Comparison of ENCODE assay signal across 14 cellular contexts in genomic region chr2:165952085-165952484, GRCh38. TPM values are rescaled to one million over a fixed set of nuclear protein-coding genes. Genes with fewer than 3 reads are reported as not detected.
DNase-seq lines count a peak whose midpoint lies in the region; TF ChIP-seq lines count a peak whose summit lies in the region.
"Had no signal": no experiment of that assay in that cellular context is flagged by ENCODE, and none has a peak within 500 bp of the region (broad histone marks: within the 10 kb centered on the region; RNA-seq: fewer than 3 reads in every experiment).

No MANE protein-coding gene starts in this region.

- POLR2A ChIA-PET in activated CD4-positive, alpha-beta memory T cell treated with anti-CD3 and anti-CD28 coated beads, Interleukin-2, amount 10 ng/mL, durations not matched to agents 7 days and 5 days (lab: Charles Lee) = interaction anchor here (0.8 to 1.9 kb wide), 3 partner anchors 8 to 158 kb away, joined by 3 to 15 read pairs (median 3); partner anchors contain the start of gene GALNT3

- no peaks in the 10 kb centered on the region for H4K20me1 ChIP-seq in GM23248 (ENCODE audit: insufficient read depth)

- H3K4me1 ChIP-seq in GM23248 (ENCODE audit: insufficient read depth) (peaks cover 8% of the 10 kb centered on the region), endodermal cell (ENCODE audit: control insufficient read depth, insufficient read depth, low read length) (no peaks in the 10 kb centered on the region), skeletal muscle satellite cell (ENCODE audit: control insufficient read depth, insufficient read depth, low read length) (peaks cover 18% of the 10 kb centered on the region)

- H3F3A ChIP-seq in GM23248 (ENCODE audit: insufficient read depth) = peaks cover 14% of the 10 kb centered on the region; the same call in 1 of the 2 replicates

- H3K36me3 ChIP-seq in GM23248 (ENCODE audit: low read depth) = peaks cover 11% of the 10 kb centered on the region; the same call in 1 of the 2 replicates
- H3K36me3 ChIP-seq in endodermal cell (ENCODE audit: control insufficient read depth, insufficient read depth, low read length) = peaks cover 23% of the 10 kb centered on the region
- peaks cover 17% of the 10 kb centered on the region for H3K36me3 ChIP-seq in skeletal muscle satellite cell (ENCODE audit: insufficient read depth, low read length)

- H3K27me3 Mint-ChIP-seq in endodermal cell (ENCODE audit: insufficient read depth) = peaks cover 3% of the 10 kb centered on the region
- no peaks in the 10 kb centered on the region for H3K27me3 Mint-ChIP-seq in activated CD4-positive, alpha-beta memory T cell treated with anti-CD3 and anti-CD28 coated beads, Interleukin-2, amount 10 ng/mL, durations not matched to agents 7 days and 5 days
- H3K27me3 Mint-ChIP-seq: central memory CD8-positive, alpha-beta T cell had no signal

- H3K9me3 ChIP-seq in GM23248 (ENCODE audit: low read depth) = no peaks in the 10 kb centered on the region
- H3K9me3 ChIP-seq in endodermal cell (ENCODE audit: control insufficient read depth, low read length) = no peaks in the 10 kb centered on the region
- H3K9me3 ChIP-seq in skeletal muscle satellite cell (replicated peaks; ENCODE audit: low read length) = no peaks in the 10 kb centered on the region
- H3K9me3 ChIP-seq: heart right ventricle, tibial artery had no signal

- no peaks in the 10 kb centered on the region for H3K27me3 ChIP-seq in GM23248 (replicated peaks; ENCODE audit: insufficient read depth)
- H3K27me3 ChIP-seq in endodermal cell (ENCODE audit: control insufficient read depth, insufficient read depth, low read length, poor library complexity, severe bottlenecking) = no peaks in the 10 kb centered on the region
- H3K27me3 ChIP-seq in skeletal muscle satellite cell (ENCODE audit: control insufficient read depth, insufficient read depth, low read length) = no peaks in the 10 kb centered on the region
- H3K27me3 ChIP-seq: heart right ventricle, tibial artery had no signal

- WGBS in GM23248 (ENCODE audit: low coverage in 1 of 2, low lambda C conversion rate in 2 of 2, missing lambda C conversion rate in 2 of 2), 2 experiments = 0% methylated on average over 1 of the region's 1 CpG
- 0% methylated on average over 1 of the region's 1 CpG for WGBS in endodermal cell (ENCODE audit: insufficient coverage in 1 of 2, insufficient read length in 1 of 2), 2 experiments

- peaks cover 2% of the 10 kb centered on the region for H3K4me1 Mint-ChIP-seq in endodermal cell
- peaks cover 12% of the 10 kb centered on the region for H3K4me1 Mint-ChIP-seq in activated CD4-positive, alpha-beta memory T cell treated with anti-CD3 and anti-CD28 coated beads, Interleukin-2, amount 10 ng/mL, durations not matched to agents 7 days and 5 days

- no peak for DNase-seq in GM23248
- peak; percentile 12 for DNase-seq in MV-4-11 (lab: John Stamatoyannopoulos, UW)
- no peak for DNase-seq in endodermal cell
- no peak for DNase-seq in activated CD4-positive, alpha-beta memory T cell treated with anti-CD3 and anti-CD28 coated beads, Interleukin-2, amount 10 ng/mL, durations not matched to agents 7 days and 5 days
- DNase-seq in stimulated activated naive CD4-positive, alpha-beta T cell treated with Interleukin-2 at 50 U/mL for 16 hours (lab: John Stamatoyannopoulos, UW) = no peak
- no peak for DNase-seq in NCI-H524 treated with DMSO at 0.1 percent for 48 hours (lab: John Stamatoyannopoulos, UW)
- DNase-seq: activated CD4-positive, CD25-positive, alpha-beta regulatory T cell treated with anti-CD3 and anti-CD28 coated beads, Interleukin-2, amount 50 U/mL, for 72 hours; heart right ventricle; left cardiac atrium; tibial artery had no signal

- H3K4me3 ChIP-seq in GM23248 (peak overlapping the region; percentile 81), endodermal cell (ENCODE audit: low read length) (peak overlapping the region; percentile 91), skeletal muscle satellite cell (ENCODE audit: low read length) (peak overlapping the region; percentile 96)

- peak overlapping the region; percentile 84; the same call in 1 of the 2 replicates for H3K9ac ChIP-seq in GM23248
- no peak overlapping the region for H3K9ac ChIP-seq in endodermal cell (ENCODE audit: extremely low read depth, low read length, poor library complexity, severe bottlenecking)
- no peak overlapping the region for H3K9ac ChIP-seq in skeletal muscle satellite cell (ENCODE audit: low read depth, low read length)

- H3K36me3 Mint-ChIP-seq in endodermal cell (ENCODE audit: low read depth) = peaks cover 14% of the 10 kb centered on the region
- H3K36me3 Mint-ChIP-seq in activated CD4-positive, alpha-beta memory T cell treated with anti-CD3 and anti-CD28 coated beads, Interleukin-2, amount 10 ng/mL, durations not matched to agents 7 days and 5 days (ENCODE audit: low read depth) = peaks cover 5% of the 10 kb centered on the region

- CTCF ChIA-PET in activated CD4-positive, alpha-beta memory T cell treated with anti-CD3 and anti-CD28 coated beads, Interleukin-2, amount 10 ng/mL, durations not matched to agents 7 days and 5 days (lab: Charles Lee) = interaction anchor here (1.1 to 2.4 kb wide), 4 partner anchors 9 to 173 kb away, joined by 3 to 10 read pairs (median 7); no protein-coding TSS in a partner anchor

- H3K4me3 Mint-ChIP-seq in endodermal cell = no peak overlapping the region
- no peak overlapping the region for H3K4me3 Mint-ChIP-seq in activated CD4-positive, alpha-beta memory T cell treated with anti-CD3 and anti-CD28 coated beads, Interleukin-2, amount 10 ng/mL, durations not matched to agents 7 days and 5 days
- H3K4me3 Mint-ChIP-seq: central memory CD8-positive, alpha-beta T cell; T-helper 1 cell treated with Interleukin-12 subunit alpha and Interleukin-12 subunit beta and Interleukin-4 antibody, amounts not matched to agents 30 μg/mL and 1 μg/mL, for 36 hours had no signal

- H2AFZ ChIP-seq in GM23248 = peak overlapping the region; percentile 85

- no peak overlapping the region for H3K27ac Mint-ChIP-seq in endodermal cell
- no peak overlapping the region for H3K27ac Mint-ChIP-seq in activated CD4-positive, alpha-beta memory T cell treated with anti-CD3 and anti-CD28 coated beads, Interleukin-2, amount 10 ng/mL, durations not matched to agents 7 days and 5 days
- H3K27ac Mint-ChIP-seq: activated naive CD4-positive, alpha-beta T cell treated with anti-CD3 and anti-CD28 coated beads, Interleukin-2, amount 50 U/mL, for 72 hours; T-helper 1 cell treated with Interleukin-12 subunit alpha and Interleukin-12 subunit beta and Interleukin-4 antibody, amounts not matched to agents 30 μg/mL and 1 μg/mL, for 36 hours had no signal

- peaks cover 47% of the 10 kb centered on the region for H3K79me2 ChIP-seq in GM23248 (ENCODE audit: insufficient read depth)

- in situ Hi-C loops in GM23248 (cut with MboI) = loop anchor here (10.0 kb wide), 1 partner anchor 173 kb away; the partner anchor contains the start of gene SCN1A

- H3K4me2 ChIP-seq in GM23248 (ENCODE audit: unreplicated experiment) = peak overlapping the region; percentile 95
- H3K4me2 ChIP-seq in skeletal muscle satellite cell (ENCODE audit: low read length) = peak overlapping the region; percentile 72

- H3K9me3 Mint-ChIP-seq in endodermal cell = peaks cover 6% of the 10 kb centered on the region
- H3K9me3 Mint-ChIP-seq in activated CD4-positive, alpha-beta memory T cell treated with anti-CD3 and anti-CD28 coated beads, Interleukin-2, amount 10 ng/mL, durations not matched to agents 7 days and 5 days = no peaks in the 10 kb centered on the region
- H3K9me3 Mint-ChIP-seq: activated naive CD4-positive, alpha-beta T cell treated with anti-CD3 and anti-CD28 coated beads, Interleukin-2, amount 50 U/mL, for 72 hours; central memory CD8-positive, alpha-beta T cell; T-helper 1 cell treated with Interleukin-12 subunit alpha and Interleukin-12 subunit beta and Interleukin-4 antibody, amounts not matched to agents 30 μg/mL and 1 μg/mL, for 36 hours had no signal

- H3K27ac ChIP-seq in GM23248 (no peak overlapping the region), endodermal cell (ENCODE audit: low read depth, low read length) (no peak overlapping the region)

- no peaks in the 10 kb centered on the region for H3K9me2 ChIP-seq in GM23248 (ENCODE audit: insufficient read depth)

- no peak for TF ChIP-seq CTCF in endodermal cell (conservative IDR thresholded peaks at IDR 0.05)

RNA-seq across cellular contexts. Expression of gene TTC21B, which starts 1.5 kb away (rescaled TPM):
- total RNA-seq in GM23248 (2014; rRNA removed; shearing (Covaris generic)) = 14.9 and 15.3 TPM in 2 replicates
- 6.6 and 7.6 TPM in 2 replicates for polyA plus RNA-seq in GM23248 (2016; fragmentation: Nextera tagmentation; extraction: Ambion mirVana)
- 10 to 100 TPM; 25.8 to 25.9 TPM for total RNA-seq in endodermal cell
- polyA plus RNA-seq in endodermal cell (2013, experiment 1 of 2) = 22.3 TPM
- 20.2 TPM for polyA plus RNA-seq in endodermal cell (2013, experiment 2 of 2)
- 12.4 and 16.4 TPM in 2 replicates for total RNA-seq in skeletal muscle satellite cell (2012; rRNA removed)
- total RNA-seq in activated CD4-positive, alpha-beta memory T cell treated with anti-CD3 and anti-CD28 coated beads, Interleukin-2, amount 10 ng/mL, durations not matched to agents 7 days and 5 days = 10 to 100 TPM; 16.5 to 17.1 TPM
